ENCODE assay signal across 1 cellular context in genomic region chr11:65560555-65561418, GRCh38.
TF ChIP-seq lines count a peak whose summit lies in the region.

No MANE protein-coding gene starts in this region.

TF ChIP-seq in HEK293, 187 proteins besides CTCF, POLR2A, EP300 and RAD21 (continued from another document):
- TF ChIP-seq ZNF488 (tag by site-specific recombination; IDR thresholded peaks at IDR 0.05): no peak
- no peak for TF ChIP-seq ZSCAN23 (tag by site-specific recombination; IDR thresholded peaks at IDR 0.05)
- no peak for TF ChIP-seq WT1 (tag by site-specific recombination; IDR thresholded peaks at IDR 0.05)
- TF ChIP-seq ZNF146 (tag by site-specific recombination; IDR thresholded peaks at IDR 0.05): no peak
- no peak for TF ChIP-seq ZFP41 (tag by site-specific recombination; IDR thresholded peaks at IDR 0.05; ENCODE audit: borderline replicate concordance)
- no peak for TF ChIP-seq KLF7 (tag by site-specific recombination; IDR thresholded peaks at IDR 0.05; ENCODE audit: borderline replicate concordance)
- no peak for TF ChIP-seq ZNF529 (tag by site-specific recombination; IDR thresholded peaks at IDR 0.05; ENCODE audit: insufficient replicate concordance)
- peak; percentile 79 for TF ChIP-seq ZBTB17 (tag by site-specific recombination; IDR thresholded peaks at IDR 0.05)
- no peak for TF ChIP-seq ZNF701 (tag by site-specific recombination; IDR thresholded peaks at IDR 0.05)
- TF ChIP-seq GLIS1 (tag by site-specific recombination; IDR thresholded peaks at IDR 0.05): peak; percentile 27; the same call in 1 of the 2 replicates
- TF ChIP-seq FEZF1 (tag by site-specific recombination; IDR thresholded peaks at IDR 0.05): peak; percentile 71
- TF ChIP-seq ZNF560 (tag by site-specific recombination; IDR thresholded peaks at IDR 0.05; ENCODE audit: borderline replicate concordance): no peak
- TF ChIP-seq ZNF660 (tag by site-specific recombination; IDR thresholded peaks at IDR 0.05): no peak
- peak; percentile 20; the same call in 1 of the 2 replicates for TF ChIP-seq GLIS2 (tag by site-specific recombination; IDR thresholded peaks at IDR 0.05)
- TF ChIP-seq ZNF792 (tag by site-specific recombination; IDR thresholded peaks at IDR 0.05): no peak
- no peak for TF ChIP-seq ZNF221 (tag by site-specific recombination; IDR thresholded peaks at IDR 0.05; ENCODE audit: borderline replicate concordance)
- no peak for TF ChIP-seq ZNF223 (tag by site-specific recombination; IDR thresholded peaks at IDR 0.05)
- no peak for TF ChIP-seq KLF8 (tag by site-specific recombination; IDR thresholded peaks at IDR 0.05)
- TF ChIP-seq ZNF341 (tag by site-specific recombination; IDR thresholded peaks at IDR 0.05; ENCODE audit: low read depth): peak; percentile 60
- TF ChIP-seq ZBTB1 (tag by site-specific recombination; IDR thresholded peaks at IDR 0.05): no peak
- peak; percentile 75 for TF ChIP-seq ZIC2 (tag by site-specific recombination; IDR thresholded peaks at IDR 0.05)
- TF ChIP-seq ZNF76 (tag by site-specific recombination; IDR thresholded peaks at IDR 0.05; ENCODE audit: borderline replicate concordance, low read depth): no peak
- peak; percentile 39 for TF ChIP-seq ZFHX2 (tag by site-specific recombination; conservative IDR thresholded peaks at IDR 0.05)
TF ChIP-seq in HEK293: peak in this region for 11.
